In the genomic region with DNA sequence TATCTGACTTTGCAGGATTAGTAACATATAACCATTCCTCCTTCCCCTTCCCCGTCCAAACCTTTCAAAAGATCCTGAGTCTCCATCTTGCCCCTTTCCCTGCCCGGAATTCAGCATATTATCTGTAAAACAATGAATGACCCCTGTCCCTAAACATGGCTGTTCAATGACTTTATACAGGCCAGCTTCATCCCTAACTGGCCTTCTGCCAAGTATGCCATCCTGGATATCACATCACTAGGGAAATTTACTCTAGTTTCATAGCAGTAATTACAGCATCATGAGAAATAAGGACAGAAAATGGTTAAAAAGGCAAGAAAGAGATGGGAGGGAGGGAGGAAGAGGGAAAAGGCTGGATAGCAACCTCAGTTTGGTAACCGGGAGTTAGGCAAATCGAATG, we compare ENCODE assay signal across 15 cellular contexts.
"Had no signal": no experiment of that assay in that cellular context is flagged by ENCODE, and none has a peak within 500 bp of the region (broad histone marks: within the 10 kb centered on the region; RNA-seq: fewer than 3 reads in every experiment).

No MANE protein-coding gene starts in this region.

- H3K9me3 Mint-ChIP-seq: activated CD4-positive, alpha-beta memory T cell treated with anti-CD3 and anti-CD28 coated beads for 36 hours; activated naive CD4-positive, alpha-beta T cell treated with anti-CD3 and anti-CD28 coated beads, Interleukin-2, amount 10 ng/mL, durations not matched to agents 7 days and 5 days; activated T-helper 2 cell treated with anti-CD3 and anti-CD28 coated beads, Interferon-gamma antibody, Interleukin-2, Interleukin-4, amounts not matched to agents 10 μg/mL and 5 μg/mL and 100 μg/mL, durations not matched to agents 14 hours and 24 hours and 36 hours; dendritic cell treated with granulocyte-macrophage colony-stimulating factor and Interleukin-4, amounts not matched to agents 40 ng/mL and 50 ng/mL, for 4 days; memory B cell; natural killer cell had no signal

- H3K36me3 Mint-ChIP-seq: activated CD4-positive, alpha-beta memory T cell treated with anti-CD3 and anti-CD28 coated beads for 36 hours; activated CD8-positive, alpha-beta memory T cell treated with anti-CD3 and anti-CD28 coated beads, Interleukin-2, amount 10 ng/mL, durations not matched to agents 7 days and 5 days; activated naive CD4-positive, alpha-beta T cell treated with anti-CD3 and anti-CD28 coated beads, Interleukin-2, amount 10 ng/mL, durations not matched to agents 7 days and 5 days; memory B cell; natural killer cell had no signal

- H3K27ac Mint-ChIP-seq: activated CD4-positive, alpha-beta memory T cell treated with anti-CD3 and anti-CD28 coated beads for 36 hours; activated CD8-positive, alpha-beta memory T cell treated with anti-CD3 and anti-CD28 coated beads, Interleukin-2, amount 10 ng/mL, durations not matched to agents 7 days and 5 days; activated naive CD4-positive, alpha-beta T cell treated with anti-CD3 and anti-CD28 coated beads, Interleukin-2, amount 10 ng/mL, durations not matched to agents 7 days and 5 days; activated T-helper 2 cell treated with anti-CD3 and anti-CD28 coated beads, Interferon-gamma antibody, Interleukin-2, Interleukin-4, amounts not matched to agents 10 μg/mL and 5 μg/mL and 100 μg/mL, durations not matched to agents 14 hours and 24 hours and 36 hours; dendritic cell treated with granulocyte-macrophage colony-stimulating factor and Interleukin-4, amounts not matched to agents 40 ng/mL and 50 ng/mL, for 4 days; memory B cell; natural killer cell had no signal

- ATAC-seq: activated CD8-positive, alpha-beta memory T cell treated with anti-CD3 and anti-CD28 coated beads, Interleukin-2, amount 10 ng/mL, durations not matched to agents 7 days and 5 days; natural killer cell; upper lobe of right lung had no signal

- H3K4me3 Mint-ChIP-seq: activated CD4-positive, alpha-beta memory T cell treated with anti-CD3 and anti-CD28 coated beads for 36 hours; activated CD8-positive, alpha-beta memory T cell treated with anti-CD3 and anti-CD28 coated beads, Interleukin-2, amount 10 ng/mL, durations not matched to agents 7 days and 5 days; activated naive CD4-positive, alpha-beta T cell treated with anti-CD3 and anti-CD28 coated beads, Interleukin-2, amount 10 ng/mL, durations not matched to agents 7 days and 5 days; dendritic cell treated with granulocyte-macrophage colony-stimulating factor and Interleukin-4, amounts not matched to agents 40 ng/mL and 50 ng/mL, for 4 days; memory B cell; natural killer cell had no signal

- DNase-seq: activated CD4-positive, alpha-beta memory T cell treated with anti-CD3 and anti-CD28 coated beads for 36 hours; activated CD4-positive, alpha-beta T cell treated with anti-CD3 and anti-CD28 coated beads for 1 hour; activated CD8-positive, alpha-beta memory T cell treated with anti-CD3 and anti-CD28 coated beads, Interleukin-2, amount 10 ng/mL, durations not matched to agents 7 days and 5 days; activated naive CD4-positive, alpha-beta T cell treated with anti-CD3 and anti-CD28 coated beads, Interleukin-2, amount 10 ng/mL, durations not matched to agents 7 days and 5 days; activated T-cell treated with anti-CD3 and anti-CD28 coated beads, Interleukin-2, amount 50 U/mL, for 1 hour; cerebellar nuclear complex; foreskin melanocyte; left ventricle myocardium inferior; natural killer cell; stimulated activated CD4-positive, alpha-beta T cell treated with anti-CD3 and anti-CD28 coated beads, Interleukin-12 subunit alpha, Interleukin-12 subunit beta, amount 100 ng/mL, for 4 hours; stimulated activated CD4-positive, alpha-beta T cell treated with anti-CD3 and anti-CD28 coated beads, Interleukin-2, amount 100 ng/mL, for 24 hours; upper lobe of right lung had no signal
